In the genomic region with DNA sequence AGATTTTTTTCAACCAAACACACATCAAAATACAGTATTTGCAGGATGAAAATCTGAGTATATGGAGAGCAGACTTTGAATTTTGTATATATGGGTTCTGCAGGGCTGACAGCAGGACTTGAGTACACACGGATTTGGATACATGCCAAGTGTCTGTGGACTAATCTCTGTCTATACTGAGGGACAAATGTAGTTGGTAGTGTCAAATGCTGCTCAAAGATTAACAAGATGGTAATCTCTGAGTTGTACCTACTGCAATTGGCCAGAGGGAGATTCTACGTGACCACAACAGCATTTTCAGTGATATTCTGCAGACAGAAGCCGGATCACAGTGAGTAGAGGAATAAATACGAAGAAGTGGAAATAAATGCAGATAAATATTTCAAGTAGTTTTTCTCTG, we compare ENCODE assay signal across 1 cellular context.
A peak's percentile ranks its signal among the peaks of the same experiment; 100 is the strongest.
TF ChIP-seq lines count a peak whose summit lies in the region.

No MANE protein-coding gene starts in this region.

TF ChIP-seq in K562, 482 proteins besides CTCF, POLR2A, EP300 and RAD21 (continued from another document):
- no peak for TF ChIP-seq MGA (IDR thresholded peaks at IDR 0.05)
- no peak for TF ChIP-seq KAT2B (IDR thresholded peaks at IDR 0.05; ENCODE audit: low read depth, low read length)
- 0 out of 4 replicates have a peak, but pooled peaks of 1 of the 2 experiments have one; percentile 8 for TF ChIP-seq RCOR1 (IDR thresholded peaks at IDR 0.05; ENCODE audit: borderline replicate concordance in 1 of 2, low read depth in 2 of 2, low read length in 2 of 2)
- no peak for TF ChIP-seq IRF9 (tag; IDR thresholded peaks at IDR 0.05)
- peak; percentile 85 for TF ChIP-seq NFIC (IDR thresholded peaks at IDR 0.05)
- no peak for TF ChIP-seq SRF (CRISPR knock-in tag; IDR thresholded peaks at IDR 0.05)
- TF ChIP-seq TEAD4 (IDR thresholded peaks at IDR 0.05; ENCODE audit: low read length): peak; percentile 35; the same call in 1 of the 2 replicates
- no peak for TF ChIP-seq TEAD4 (CRISPR knock-in tag; IDR thresholded peaks at IDR 0.05; ENCODE audit: borderline replicate concordance)
- no peak for TF ChIP-seq ZNF324 (CRISPR knock-in tag; IDR thresholded peaks at IDR 0.05)
TF ChIP-seq in K562: peak in this region for 5.
